ENCODE assay signal across 32 cellular contexts in the genomic region with DNA sequence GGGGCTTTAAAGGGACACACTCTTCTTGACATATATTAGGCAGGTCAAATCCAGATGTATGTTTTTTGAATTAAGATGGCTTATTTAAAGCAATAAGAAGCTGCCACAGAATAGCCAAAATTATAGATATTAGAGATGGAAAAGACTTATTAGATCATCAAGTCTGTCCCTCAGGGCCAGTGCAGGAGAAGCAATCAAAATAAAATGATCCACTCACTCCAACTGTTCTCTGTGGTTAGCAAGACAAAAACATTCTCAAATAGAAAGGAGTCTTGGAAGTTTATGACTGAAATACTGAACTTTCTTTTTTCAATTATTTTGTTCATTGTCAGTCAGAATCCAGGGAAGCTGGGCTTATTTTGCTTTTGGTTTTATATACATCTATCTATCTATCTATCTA.
"Had no signal": no experiment of that assay in that cellular context is flagged by ENCODE, and none has a peak within 500 bp of the region (broad histone marks: within the 10 kb centered on the region; RNA-seq: fewer than 3 reads in every experiment).

No MANE protein-coding gene starts in this region.

- H3K27me3 ChIP-seq: adrenal gland had no signal

- H3K36me3 Mint-ChIP-seq: brain, IgD-negative memory B cell had no signal

- FAIRE-seq: TTC549 had no signal

- H3K27ac ChIP-seq: adrenal gland, SK-N-MC had no signal

- H3K9me3 ChIP-seq: adrenal gland had no signal

- H3K4me1 Mint-ChIP-seq: activated B cell treated with CpG ODN at 0.5 μM for 24 hours, IgD-negative memory B cell had no signal

- H3K27ac Mint-ChIP-seq: activated B cell treated with CpG ODN at 0.5 μM for 24 hours; activated CD4-positive, alpha-beta T cell treated with anti-CD3 and anti-CD28 coated beads, Interleukin-2, amount 10 ng/mL, durations not matched to agents 24 days and 14 days; activated naive CD4-positive, alpha-beta T cell treated with anti-CD3 and anti-CD28 coated beads for 36 hours; activated naive CD8-positive, alpha-beta T cell; activated T-helper 17 cell treated with anti-CD3 and anti-CD28 coated beads, Interleukin-2, amount 50 U/mL, for 72 hours; brain; IgD-negative memory B cell; T-cell had no signal

- H3K4me3 Mint-ChIP-seq: activated B cell treated with CpG ODN at 0.5 μM for 24 hours; activated CD4-positive, alpha-beta T cell treated with anti-CD3 and anti-CD28 coated beads, Interleukin-2, amount 10 ng/mL, durations not matched to agents 24 days and 14 days; activated naive CD4-positive, alpha-beta T cell treated with anti-CD3 and anti-CD28 coated beads for 36 hours; activated naive CD8-positive, alpha-beta T cell; activated T-cell treated with anti-CD3 and anti-CD28 coated beads, Interleukin-2, amount 50 U/mL, for 4 hours; activated T-helper 17 cell treated with anti-CD3 and anti-CD28 coated beads, Interleukin-2, amount 50 U/mL, for 72 hours; brain; IgD-negative memory B cell; T-cell had no signal

- H3K9me3 Mint-ChIP-seq: activated B cell treated with CpG ODN at 0.5 μM for 24 hours; activated CD4-positive, alpha-beta T cell treated with anti-CD3 and anti-CD28 coated beads, Interleukin-2, amount 10 ng/mL, durations not matched to agents 24 days and 14 days; activated naive CD4-positive, alpha-beta T cell treated with anti-CD3 and anti-CD28 coated beads for 36 hours; activated T-cell treated with anti-CD3 and anti-CD28 coated beads, Interleukin-2, amount 50 U/mL, for 4 hours; activated T-helper 17 cell treated with anti-CD3 and anti-CD28 coated beads, Interleukin-2, amount 50 U/mL, for 72 hours; brain; T-cell had no signal

- H3K36me3 ChIP-seq: adrenal gland had no signal

- ATAC-seq: activated T-cell treated with anti-CD3 and anti-CD28 coated beads, Interleukin-2, amount 50 U/mL, for 4 hours; activated T-helper 17 cell treated with anti-CD3 and anti-CD28 coated beads, Interleukin-2, amount 50 U/mL, for 72 hours; Panc1; Right ventricle myocardium inferior; T-cell had no signal

- H3K4me3 ChIP-seq: adrenal gland, SK-N-MC had no signal

- DNase-seq: activated B cell treated with CpG ODN at 0.5 μM for 24 hours; activated CD4-positive, alpha-beta T cell treated with anti-CD3 and anti-CD28 coated beads for 1 hour; activated CD4-positive, alpha-beta T cell treated with anti-CD3 and anti-CD28 coated beads, Interleukin-2, amount 10 ng/mL, durations not matched to agents 24 days and 14 days; activated CD4-positive, alpha-beta T cell treated with anti-CD3 and anti-CD28 coated beads, Interleukin-2, amount 50 U/mL, for 48 hours; activated CD8-positive, alpha-beta memory T cell treated with anti-CD3 and anti-CD28 coated beads for 24 hours; activated gamma-delta T cell; activated naive CD4-positive, alpha-beta T cell treated with anti-CD3 and anti-CD28 coated beads for 36 hours; activated T-cell treated with anti-CD3 and anti-CD28 coated beads, Interleukin-2, amount 50 U/mL, for 4 hours; adrenal gland; anterior cingulate cortex; KG1; NCI-H1092; NCI-H1417; NCI-H1930; NCI-H2171; NCI-H345; NCI-H510A; NCI-H526 treated with DMSO at 0.1 percent for 48 hours; NCI-H82; OCI-M1; RPMI8226; T-cell; T-helper 2 cell; T1000 had no signal

- H3K27me3 Mint-ChIP-seq: activated B cell treated with CpG ODN at 0.5 μM for 24 hours; activated CD4-positive, alpha-beta T cell treated with anti-CD3 and anti-CD28 coated beads, Interleukin-2, amount 10 ng/mL, durations not matched to agents 24 days and 14 days; activated naive CD8-positive, alpha-beta T cell; activated T-helper 17 cell treated with anti-CD3 and anti-CD28 coated beads, Interleukin-2, amount 50 U/mL, for 72 hours; brain; IgD-negative memory B cell; T-cell had no signal
